ENCODE assay signal across 1 cellular context in genomic region chr1:157311730-157312269, GRCh38.
TF ChIP-seq lines count a peak whose summit lies in the region.

No MANE protein-coding gene starts in this region.

TF ChIP-seq in K562, 482 proteins besides CTCF, POLR2A, EP300 and RAD21 (continued from another document and continues in another):
- TF ChIP-seq MECOM (CRISPR knock-in tag; IDR thresholded peaks at IDR 0.05) (no peak), RREB1 (CRISPR knock-in tag; IDR thresholded peaks at IDR 0.05) (no peak), STAT5B (CRISPR knock-in tag; IDR thresholded peaks at IDR 0.05) (no peak), LEF1 (IDR thresholded peaks at IDR 0.05) (no peak), PURB (CRISPR knock-in tag; IDR thresholded peaks at IDR 0.05; ENCODE audit: low read depth) (no peak), MITF (IDR thresholded peaks at IDR 0.05) (no peak), ZBTB34 (CRISPR knock-in tag; IDR thresholded peaks at IDR 0.05) (no peak), MCM3 (IDR thresholded peaks at IDR 0.05) (no peak), TSC22D4 (tag; IDR thresholded peaks at IDR 0.05) (no peak), SFPQ (IDR thresholded peaks at IDR 0.05; ENCODE audit: low read depth, low read length) (no peak), USF1 (CRISPR knock-in tag; IDR thresholded peaks at IDR 0.05) (peak; percentile 72), ZNF324 (CRISPR knock-in tag; IDR thresholded peaks at IDR 0.05) (no peak), FIP1L1 (IDR thresholded peaks at IDR 0.05; ENCODE audit: low read depth, low read length, poor library complexity, severe bottlenecking) (no peak), ZNF431 (CRISPR knock-in tag; IDR thresholded peaks at IDR 0.05) (no peak), CTBP1 (IDR thresholded peaks at IDR 0.05; ENCODE audit: borderline replicate concordance) (0 out of 2 replicates have a peak, but pooled peaks have one; percentile 25), CBFA2T3 (IDR thresholded peaks at IDR 0.05) (peak; percentile 72), NBN (IDR thresholded peaks at IDR 0.05; ENCODE audit: low read depth) (no peak), E2F4 (CRISPR knock-in tag; IDR thresholded peaks at IDR 0.05; ENCODE audit: low read depth) (no peak), ZBTB9 (CRISPR knock-in tag; IDR thresholded peaks at IDR 0.05) (no peak), RBBP5 (IDR thresholded peaks at IDR 0.05; ENCODE audit: borderline replicate concordance, insufficient read depth, low read length, poor library complexity, severe bottlenecking) (no peak), MNT (conservative IDR thresholded peaks at IDR 0.05) (peak; percentile 23 to 33; a peak in 2 of 4 replicates), TCF7L2 (IDR thresholded peaks at IDR 0.05; ENCODE audit: low read depth, low read length) (no peak), MEIS2 (IDR thresholded peaks at IDR 0.05; ENCODE audit: partially characterized antibody) (no peak), ZKSCAN1 (IDR thresholded peaks at IDR 0.05; ENCODE audit: low read depth, low read length) (no peak), RCOR1 (IDR thresholded peaks at IDR 0.05; ENCODE audit: borderline replicate concordance in 1 of 2, low read depth in 2 of 2, low read length in 2 of 2) (peak in 1 of 2 experiments; percentile 67; a peak in 2 of 4 replicates), BCL6 (CRISPR knock-in tag; IDR thresholded peaks at IDR 0.05) (no peak), ZNF274 (IDR thresholded peaks at IDR 0.05; ENCODE audit: borderline replicate concordance, low read depth, low read length) (no peak), ZNF184 (CRISPR knock-in tag; IDR thresholded peaks at IDR 0.05) (peak; percentile 45; the same call in 1 of the 2 replicates), ZNF511 (CRISPR knock-in tag; IDR thresholded peaks at IDR 0.05) (0 out of 2 replicates have a peak, but pooled peaks have one; percentile 9), FOXM1 (IDR thresholded peaks at IDR 0.05; ENCODE audit: low read depth) (no peak), FOXM1 (CRISPR knock-in tag; IDR thresholded peaks at IDR 0.05; ENCODE audit: low read depth) (no peak), MBD1 (CRISPR knock-in tag; IDR thresholded peaks at IDR 0.05) (no peak), KLF16 (IDR thresholded peaks at IDR 0.05) (no peak), KLF13 (tag; IDR thresholded peaks at IDR 0.05; ENCODE audit: borderline replicate concordance, low read depth) (no peak), SMC3 (conservative IDR thresholded peaks at IDR 0.05; ENCODE audit: insufficient read depth, low read depth, low read length) (no peak), NCOR1 (IDR thresholded peaks at IDR 0.05) (peak; percentile 16; the same call in 1 of the 2 replicates), GTF2E2 (tag; IDR thresholded peaks at IDR 0.05) (no peak), GATA2 (CRISPR knock-in tag; IDR thresholded peaks at IDR 0.05) (peak; percentile 34; the same call in 1 of the 2 replicates), MYC (IDR thresholded peaks at IDR 0.05; ENCODE audit: low read depth, low read length) (no peak), MYC (CRISPR knock-in tag; IDR thresholded peaks at IDR 0.05; ENCODE audit: borderline replicate concordance, low read depth) (0 out of 2 replicates have a peak, but pooled peaks have one; percentile 10), RAD51 (IDR thresholded peaks at IDR 0.05; ENCODE audit: borderline replicate concordance, low read depth) (peak; percentile 36; the same call in 1 of the 2 replicates), RHOXF2B (CRISPR knock-in tag; conservative IDR thresholded peaks at IDR 0.05) (no peak), ZNF655 (CRISPR knock-in tag; IDR thresholded peaks at IDR 0.05) (no peak)
